In the genomic region with DNA sequence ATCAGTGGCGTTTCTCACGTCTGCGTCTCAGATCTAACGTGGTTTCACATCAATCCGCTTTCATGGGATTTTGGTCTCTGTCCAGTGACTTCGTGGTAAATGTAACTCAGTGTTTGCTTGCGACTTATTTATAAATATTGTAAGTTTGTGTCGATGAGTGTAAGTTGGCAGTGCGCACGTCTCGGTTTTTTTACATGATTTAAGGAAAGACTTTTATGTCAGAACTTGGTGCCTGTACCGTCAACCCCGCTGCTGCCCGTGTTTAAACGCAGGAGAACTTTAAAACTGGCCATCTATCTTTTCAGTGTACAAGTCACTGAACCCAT, we compare ENCODE assay signal across 1 cellular context.
TF ChIP-seq lines count a peak whose summit lies in the region.

No MANE protein-coding gene starts in this region.

TF ChIP-seq in IMR-90, 13 proteins besides CTCF, POLR2A, EP300 and RAD21:
- TF ChIP-seq NFE2L2 (IDR thresholded peaks at IDR 0.05; ENCODE audit: low read depth, low read length) (no peak), SMC3 (IDR thresholded peaks at IDR 0.05; ENCODE audit: low read depth, low read length) (no peak), FOS (IDR thresholded peaks at IDR 0.05; ENCODE audit: low read depth, low read length) (no peak), RFX5 (IDR thresholded peaks at IDR 0.05; ENCODE audit: low read depth, low read length) (no peak), BHLHE40 (IDR thresholded peaks at IDR 0.05; ENCODE audit: low read depth, low read length) (no peak), MAZ (IDR thresholded peaks at IDR 0.05; ENCODE audit: borderline replicate concordance, low read depth, low read length) (no peak), CHD1 (IDR thresholded peaks at IDR 0.05; ENCODE audit: low read depth, low read length) (no peak), RCOR1 (IDR thresholded peaks at IDR 0.05; ENCODE audit: insufficient replicate concordance, low read length) (no peak), CEBPB (IDR thresholded peaks at IDR 0.05; ENCODE audit: low read depth, low read length) (no peak)
- TF ChIP-seq, protein P1, sequence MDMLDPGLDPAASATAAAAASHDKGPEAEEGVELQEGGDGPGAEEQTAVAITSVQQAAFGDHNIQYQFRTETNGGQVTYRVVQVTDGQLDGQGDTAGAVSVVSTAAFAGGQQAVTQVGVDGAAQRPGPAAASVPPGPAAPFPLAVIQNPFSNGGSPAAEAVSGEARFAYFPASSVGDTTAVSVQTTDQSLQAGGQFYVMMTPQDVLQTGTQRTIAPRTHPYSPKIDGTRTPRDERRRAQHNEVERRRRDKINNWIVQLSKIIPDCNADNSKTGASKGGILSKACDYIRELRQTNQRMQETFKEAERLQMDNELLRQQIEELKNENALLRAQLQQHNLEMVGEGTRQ (IDR thresholded peaks at IDR 0.05; ENCODE audit: low read depth, low read length), result no peak
